In genomic region chr18:58495634-58496033, GRCh38 we compare ENCODE assay signal across 14 cellular contexts.
DNase-seq lines count a peak whose midpoint lies in the region; ATAC-seq and FAIRE-seq lines count a peak whose summit lies in the region.
"Had no signal": no experiment of that assay in that cellular context is flagged by ENCODE, and none has a peak within 500 bp of the region (broad histone marks: within the 10 kb centered on the region; RNA-seq: fewer than 3 reads in every experiment).

No MANE protein-coding gene starts in this region.

- ATAC-seq in GM18867 (IDR thresholded peaks at IDR 0.05; ENCODE audit: unreplicated experiment) (peak; percentile 89), GM21447 (IDR thresholded peaks at IDR 0.05; ENCODE audit: unreplicated experiment) (peak; percentile 91), HG03064 (IDR thresholded peaks at IDR 0.05; ENCODE audit: low read depth, unreplicated experiment) (peak; percentile 87), memory B cell (ENCODE audit: low read depth) (peak; percentile 49)
- ATAC-seq: stimulated activated naive CD8-positive, alpha-beta T cell treated with anti-CD3 and anti-CD28 coated beads, Interleukin-15, Interleukin-2, amounts not matched to agents 100 U/mL and 50 U/mL, for 24 hours had no signal

- FAIRE-seq in urothelium cell line (lab: Jason Lieb, UNC), result no peak

- DNase-seq in memory B cell (ENCODE audit: low spot score in 2 of 2) (no peak), putamen (ENCODE audit: low spot score) (no peak), urothelium cell line (ENCODE audit: low spot score) (no peak)
- no peak for DNase-seq in stimulated activated CD4-positive, alpha-beta T cell treated with anti-CD3 and anti-CD28 coated beads, Interleukin-4, amount 100 ng/mL, for 24 hours
- DNase-seq in stimulated activated CD8-positive, alpha-beta memory T cell treated with anti-CD3 and anti-CD28 coated beads, Interleukin-4, amount 100 ng/mL, for 48 hours, result no peak
- DNase-seq: activated CD4-positive, alpha-beta T cell treated with anti-CD3 and anti-CD28 coated beads, Interleukin-2, amount 10 ng/mL, durations not matched to agents 24 days and 14 days; CD4-positive, CD25-positive, alpha-beta regulatory T cell; hippocampal formation; Karpas-422; NCI-H510A; stimulated activated naive CD8-positive, alpha-beta T cell treated with anti-CD3 and anti-CD28 coated beads, Interleukin-15, Interleukin-2, amounts not matched to agents 100 U/mL and 50 U/mL, for 24 hours had no signal

- peaks cover 16% of the 10 kb centered on the region for H3K27me3 Mint-ChIP-seq in memory B cell

- H3K9me3 Mint-ChIP-seq in memory B cell, result no peaks in the 10 kb centered on the region
- H3K9me3 Mint-ChIP-seq: activated CD4-positive, alpha-beta T cell treated with anti-CD3 and anti-CD28 coated beads, Interleukin-2, amount 10 ng/mL, durations not matched to agents 24 days and 14 days; CD4-positive, CD25-positive, alpha-beta regulatory T cell had no signal

- H3K4me3 Mint-ChIP-seq in memory B cell, result no peak overlapping the region
- H3K4me3 Mint-ChIP-seq: activated CD4-positive, alpha-beta T cell treated with anti-CD3 and anti-CD28 coated beads, Interleukin-2, amount 10 ng/mL, durations not matched to agents 24 days and 14 days; CD4-positive, CD25-positive, alpha-beta regulatory T cell had no signal

- peaks cover 2% of the 10 kb centered on the region for H3K36me3 Mint-ChIP-seq in memory B cell
- H3K36me3 Mint-ChIP-seq: CD4-positive, CD25-positive, alpha-beta regulatory T cell had no signal

- peaks cover 6% of the 10 kb centered on the region for H3K4me1 Mint-ChIP-seq in memory B cell

- H3K27ac Mint-ChIP-seq in memory B cell, result no peak overlapping the region
- H3K27ac Mint-ChIP-seq: activated CD4-positive, alpha-beta T cell treated with anti-CD3 and anti-CD28 coated beads, Interleukin-2, amount 10 ng/mL, durations not matched to agents 24 days and 14 days; CD4-positive, CD25-positive, alpha-beta regulatory T cell had no signal
